In the genomic region with DNA sequence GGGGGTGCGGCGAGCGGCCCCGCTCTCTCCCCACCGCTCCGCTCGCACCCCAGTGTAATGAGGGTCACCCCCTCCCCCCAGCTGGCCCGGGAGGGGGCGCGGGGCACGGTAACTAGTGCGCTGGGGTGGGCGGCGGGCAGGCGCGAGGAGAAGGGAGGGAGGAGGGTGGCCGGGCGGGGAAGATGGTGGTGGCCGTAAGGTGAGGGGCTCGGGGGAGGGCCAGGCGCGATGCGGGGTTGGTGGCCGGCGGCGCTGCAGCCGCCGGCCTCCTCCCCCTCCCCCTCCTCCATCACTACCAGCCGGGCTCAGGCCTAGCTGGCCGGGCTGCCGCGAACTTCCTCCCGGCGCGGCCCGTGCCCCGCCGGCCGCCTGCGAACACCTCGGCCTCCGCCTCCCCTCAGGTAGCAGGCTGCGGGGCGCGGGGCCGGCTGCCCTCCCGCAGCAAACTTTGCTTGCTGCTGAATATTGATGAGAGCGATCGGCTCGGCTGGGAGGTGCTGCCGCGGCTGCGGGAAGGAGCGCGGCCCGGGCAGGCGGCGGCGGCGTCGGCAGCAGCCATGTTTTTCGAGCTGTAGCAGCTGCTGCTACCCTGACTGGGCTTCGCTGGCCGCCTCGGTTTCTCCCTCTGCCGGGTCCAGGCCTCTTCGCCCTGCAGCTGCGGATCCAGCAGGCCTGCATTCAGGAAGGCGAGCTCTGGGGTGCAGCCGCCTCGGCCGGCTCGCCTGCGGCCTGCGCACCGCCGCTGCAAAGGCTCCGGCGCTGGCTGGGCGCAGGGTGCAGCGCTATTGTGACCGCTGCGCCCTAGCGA, we compare ENCODE assay signal across 8 cellular contexts. TPM values are rescaled to one million over a fixed set of nuclear protein-coding genes. Genes with fewer than 3 reads are reported as not detected.
DNase-seq lines count a peak whose midpoint lies in the region; ATAC-seq and TF ChIP-seq lines count a peak whose summit lies in the region.

No MANE protein-coding gene starts in this region.

- BruUV-seq in Calu3 (replicated peaks; lab: Mats Ljungman, UMichigan), result no TSS peak

- H3K36me3 ChIP-seq in HUES64 (ENCODE audit: insufficient read depth, low read length), result peaks cover 38% of the 10 kb centered on the region

- H3K27me3 ChIP-seq in HUES64 (ENCODE audit: insufficient read depth, low read length) (no peaks in the 10 kb centered on the region), layer of hippocampus (ENCODE audit: control insufficient read depth, insufficient read depth, low read length) (no peaks in the 10 kb centered on the region)

- no peaks in the 10 kb centered on the region for H3K9me3 Mint-ChIP-seq in Calu3 (ENCODE audit: low read depth, unreplicated experiment)
- H3K9me3 Mint-ChIP-seq in central memory CD8-positive, alpha-beta T cell, result no peaks in the 10 kb centered on the region

- H3K4me1 Mint-ChIP-seq in Calu3 (ENCODE audit: low read depth, unreplicated experiment), result peaks cover 15% of the 10 kb centered on the region
- H3K4me1 Mint-ChIP-seq in central memory CD8-positive, alpha-beta T cell, result peaks cover 34% of the 10 kb centered on the region

- DNase-seq in Calu3 (peak; percentile 49), UCSD-AML1 (lab: John Stamatoyannopoulos, UW; ENCODE audit: unreplicated experiment) (peak; percentile 53), NCI-H510A treated with DMSO at 0.1 percent for 48 hours (lab: John Stamatoyannopoulos, UW) (no peak)
- DNase-seq in central memory CD8-positive, alpha-beta T cell (ENCODE audit: low spot score in 2 of 2), result peak; percentile 26 to 37
- peak; percentile 30 to 39 for DNase-seq in stimulated activated CD4-positive, alpha-beta T cell treated with anti-CD3 and anti-CD28 coated beads, Interleukin-2, amount 100 ng/mL, for 48 hours

- H3K27ac Mint-ChIP-seq in Calu3 (ENCODE audit: unreplicated experiment), result peak overlapping the region; percentile 63
- H3K27ac Mint-ChIP-seq in central memory CD8-positive, alpha-beta T cell (ENCODE audit: low read depth), result peak overlapping the region; percentile 43

- peak overlapping the region; percentile 99 for H3K9ac ChIP-seq in HUES64 (ENCODE audit: low read depth, low read length)

- peaks cover 47% of the 10 kb centered on the region for H3K36me3 Mint-ChIP-seq in Calu3 (ENCODE audit: insufficient read depth, unreplicated experiment)
- peaks cover 41% of the 10 kb centered on the region for H3K36me3 Mint-ChIP-seq in central memory CD8-positive, alpha-beta T cell (ENCODE audit: insufficient read depth)

- H3K4me1 ChIP-seq in HUES64 (ENCODE audit: insufficient read depth, low read length), result peaks cover 33% of the 10 kb centered on the region

- TF ChIP-seq CTCF in Calu3 (IDR thresholded peaks at IDR 0.05; ENCODE audit: unreplicated experiment), result no peak

- intact Hi-C loops in Calu3 (cut with micrococcal nuclease; ENCODE audit: unreplicated experiment), result no loop called here

- H3K9me3 ChIP-seq in HUES64 (ENCODE audit: insufficient read depth, low read depth, low read length), result no peaks in the 10 kb centered on the region

- H3K4me3 Mint-ChIP-seq in Calu3 (ENCODE audit: low read depth, unreplicated experiment), result peak overlapping the region; percentile 91
- peak overlapping the region; percentile 78 for H3K4me3 Mint-ChIP-seq in central memory CD8-positive, alpha-beta T cell

- H3K27ac ChIP-seq in HUES64 (ENCODE audit: low read depth, low read length), result peak overlapping the region; percentile 94
- peak overlapping the region; percentile 96 for H3K27ac ChIP-seq in layer of hippocampus (ENCODE audit: low read depth, low read length)

- peak overlapping the region; percentile 84 for H3K4me3 ChIP-seq in HUES64 (ENCODE audit: low read length)

- H3K27me3 Mint-ChIP-seq in Calu3 (ENCODE audit: unreplicated experiment), result no peaks in the 10 kb centered on the region
- no peaks in the 10 kb centered on the region for H3K27me3 Mint-ChIP-seq in central memory CD8-positive, alpha-beta T cell

- ATAC-seq in GM21390 (IDR thresholded peaks at IDR 0.05; ENCODE audit: unreplicated experiment), result peak; percentile 24
- ATAC-seq in central memory CD8-positive, alpha-beta T cell (replicated peaks; ENCODE audit: extremely low read depth, poor library complexity, severe bottlenecking), result peak; percentile 12

- CTCF ChIA-PET in Calu3 (lab: Charles Lee), result interaction anchor here (1.2 kb wide), 1 partner anchor 20 kb away, joined by 4 read pairs; no protein-coding TSS in a partner anchor

- under 1% methylated on average over 71 of the region's 84 CpGs for WGBS in HUES64

RNA-seq across cellular contexts. Expression of a gene that starts 0.5 kb away (rescaled TPM):
- 61.4 and 65.3 TPM in 2 replicates for total RNA-seq in Calu3 (2022)
- polyA plus RNA-seq in HUES64 (2013, experiment 1 of 2), result 47.0 TPM
- polyA plus RNA-seq in HUES64 (2013, experiment 2 of 2), result 40.2 TPM

RNA-seq across cellular contexts. Expression of a gene that starts 47.3 kb away (rescaled TPM):
- total RNA-seq in Calu3 (2022), result 275 and 291 TPM in 2 replicates
- 41.5 TPM for polyA plus RNA-seq in HUES64 (2013, experiment 1 of 2)
- polyA plus RNA-seq in HUES64 (2013, experiment 2 of 2), result 41.3 TPM
